9 cellular contexts compared by ENCODE assay signal in genomic region chr22:50528682-50529415, GRCh38. TPM values are rescaled to one million over a fixed set of nuclear protein-coding genes. Genes with fewer than 3 reads are reported as not detected.
DNase-seq lines count a peak whose midpoint lies in the region; ATAC-seq, FAIRE-seq and TF ChIP-seq lines count a peak whose summit lies in the region.
"Had no signal": no experiment of that assay in that cellular context is flagged by ENCODE, and none has a peak within 500 bp of the region (broad histone marks: within the 10 kb centered on the region; RNA-seq: fewer than 3 reads in every experiment).

No MANE protein-coding gene starts in this region.

- peak; percentile 9; the same call in 1 of the 2 replicates for TF ChIP-seq POLR2A in GM12892 (IDR thresholded peaks at IDR 0.05; ENCODE audit: low read depth, low read length)

- CTCF ChIA-PET in RWPE1 (lab: Yijun Ruan, JAX) = interaction anchor here (0.7 kb wide), 1 partner anchor 34 kb away, joined by 4 read pairs; the partner anchor contains the start of gene SYCE3

- peak overlapping the region; percentile 97 for H3K27ac ChIP-seq in RWPE1
- H3K27ac ChIP-seq in small intestine (ENCODE audit: low read depth in 1 of 2, low read length in 1 of 2) = peak overlapping the region; percentile 95 to 100

- no peak overlapping the region for H3K27ac Mint-ChIP-seq in endothelial cell (ENCODE audit: unreplicated experiment)

- no peak for DNase-seq in GM12892 (ENCODE audit: insufficient read length)
- no peak for DNase-seq in RWPE1 (ENCODE audit: low spot score)
- DNase-seq in fibroblast of villous mesenchyme (ENCODE audit: low read depth) = no peak
- DNase-seq in small intestine = peak; percentile 21
- no peak for DNase-seq in endothelial cell (ENCODE audit: low spot score)
- DNase-seq: NCI-H1436 treated with DMSO at 0.1 percent for 48 hours had no signal

- TF ChIP-seq CTCF in RWPE1 (conservative IDR thresholded peaks at IDR 0.05; ENCODE audit: low read depth) = no peak
- no peak for TF ChIP-seq CTCF in fibroblast of villous mesenchyme (IDR thresholded peaks at IDR 0.05; ENCODE audit: insufficient read depth, low read depth, low read length)
- no peak for TF ChIP-seq CTCF in endothelial cell (IDR thresholded peaks at IDR 0.05; ENCODE audit: unreplicated experiment)

- H3K27me3 ChIP-seq in small intestine (ENCODE audit: control insufficient read depth in 2 of 2, insufficient read depth in 2 of 2, low read length in 2 of 2) = no peaks in the 10 kb centered on the region

- ATAC-seq in HG02642 (IDR thresholded peaks at IDR 0.05; ENCODE audit: poor library complexity, unreplicated experiment) (no peak), HG03135 (IDR thresholded peaks at IDR 0.05; ENCODE audit: unreplicated experiment) (no peak), SK-N-SH treated with all-trans-retinoic acid at 6 μM for 48 hours (no peak)

- WGBS in small intestine, 3 donors = 56 to 59% (median 59%) methylated on average over 13 to 15 of the region's 15 CpGs

- H3K4me1 ChIP-seq in small intestine (ENCODE audit: control insufficient read depth in 2 of 2, insufficient read depth in 1 of 2, low read depth in 1 of 2, low read length in 1 of 2) = peaks cover 0 to 6% of the 10 kb centered on the region in 2 donors

- H3K9me3 ChIP-seq in small intestine (ENCODE audit: control insufficient read depth, low read depth) = no peaks in the 10 kb centered on the region

- H3K4me3 ChIP-seq in fibroblast of villous mesenchyme (ENCODE audit: low read depth, low read length) (peak overlapping the region; percentile 83), small intestine (ENCODE audit: low read depth in 1 of 2, low read length in 2 of 2) (peak overlapping the region; percentile 47 to 57)

- POLR2A ChIA-PET in RWPE1 (lab: Yijun Ruan, JAX; ENCODE audit: low non-redundant PET) = interaction anchor here (0.9 kb wide), 1 partner anchor 34 kb away, joined by 3 read pairs; the partner anchor contains the start of gene SYCE3

- no peak overlapping the region for H3K4me3 Mint-ChIP-seq in endothelial cell (ENCODE audit: unreplicated experiment)

- peaks cover 14% of the 10 kb centered on the region for H3K4me1 Mint-ChIP-seq in endothelial cell (ENCODE audit: unreplicated experiment)

- peaks cover 32% of the 10 kb centered on the region for H3K27me3 Mint-ChIP-seq in endothelial cell (ENCODE audit: unreplicated experiment)

- H3K9me3 Mint-ChIP-seq in endothelial cell (ENCODE audit: unreplicated experiment) = no peaks in the 10 kb centered on the region

- peak; percentile 63 for FAIRE-seq in GM12892 (lab: Jason Lieb, UNC)
- no peak for FAIRE-seq in small intestine (lab: Jason Lieb, UNC)

- H3K36me3 ChIP-seq in small intestine (ENCODE audit: control insufficient read depth in 2 of 2, insufficient read depth in 2 of 2, low read length in 2 of 2) = no peaks in the 10 kb centered on the region

- H3K36me3 Mint-ChIP-seq in endothelial cell (ENCODE audit: low read depth, unreplicated experiment) = peaks cover 5% of the 10 kb centered on the region

TF ChIP-seq in SK-N-SH treated with all-trans-retinoic acid at 6 μM for 48 hours, 23 proteins besides CTCF, POLR2A, EP300 and RAD21:
- TF ChIP-seq TSHZ2 (CRISPR knock-in tag; IDR thresholded peaks at IDR 0.05) (no peak), RARB (CRISPR knock-in tag; IDR thresholded peaks at IDR 0.05) (no peak), PATZ1 (CRISPR knock-in tag; IDR thresholded peaks at IDR 0.05; ENCODE audit: borderline replicate concordance) (no peak), ZFP3 (CRISPR knock-in tag; IDR thresholded peaks at IDR 0.05) (no peak)

RNA-seq across cellular contexts. Expression of gene TYMP, which starts 1.0 kb away (rescaled TPM):
- polyA plus RNA-seq in GM12892 (2012; ENCODE audit: missing spikeins) = 9.6 TPM
- total RNA-seq in fibroblast of villous mesenchyme (16.0 and 21.6 TPM in 2 replicates), endothelial cell (ENCODE audit: unreplicated experiment) (6.3 TPM)
- 100 to 1,000 TPM in 1 of 3 donors, 10 to 100 TPM in 2; 81.4 to 172 (median 98.5) TPM for polyA plus RNA-seq in small intestine

RNA-seq across cellular contexts. Expression of gene SCO2, which starts 3.5 kb away (rescaled TPM):
- polyA plus RNA-seq in GM12892 (2012; ENCODE audit: missing spikeins) = 2.5 TPM
- total RNA-seq in fibroblast of villous mesenchyme = 2.6 TPM in 2 replicates
- polyA plus RNA-seq in small intestine = 1 to 10 TPM; 2.2 to 2.7 (median 2.5) TPM
- total RNA-seq in endothelial cell (ENCODE audit: unreplicated experiment) = 1.1 TPM

RNA-seq across cellular contexts. Expression of gene KLHDC7B, which starts 16.9 kb away (rescaled TPM):
- polyA plus RNA-seq in GM12892 (2012; ENCODE audit: missing spikeins) = 0.47 TPM
- total RNA-seq in fibroblast of villous mesenchyme = 0.32 TPM in 1 of 2 replicates, not detected in the other
- polyA plus RNA-seq in small intestine = under 1 TPM in 1 of 3 donors, not detected in 2; 0.28 TPM
- not detected for total RNA-seq in endothelial cell (ENCODE audit: unreplicated experiment)

RNA-seq across cellular contexts. Expression of gene NCAPH2, which starts 20.8 kb away (rescaled TPM):
- polyA plus RNA-seq in GM12892 (2012; ENCODE audit: missing spikeins) = 29.4 TPM
- total RNA-seq in fibroblast of villous mesenchyme = 27.2 and 35.4 TPM in 2 replicates
- 10 to 100 TPM; 39.4 to 45.9 (median 40.3) TPM for polyA plus RNA-seq in small intestine
- total RNA-seq in endothelial cell (ENCODE audit: unreplicated experiment) = 40.9 TPM

RNA-seq across cellular contexts. Expression of gene LMF2, which starts 21.3 kb away (rescaled TPM):
- 6.7 TPM for polyA plus RNA-seq in GM12892 (2012; ENCODE audit: missing spikeins)
- total RNA-seq in fibroblast of villous mesenchyme = 50.1 and 52.5 TPM in 2 replicates
- polyA plus RNA-seq in small intestine = 10 to 100 TPM; 37.8 to 52.8 (median 51.2) TPM
- 88.2 TPM for total RNA-seq in endothelial cell (ENCODE audit: unreplicated experiment)
